In genomic region chr9:109238677-109239076, GRCh38 we compare ENCODE assay signal across 1 cellular context.
TF ChIP-seq lines count a peak whose summit lies in the region.

No MANE protein-coding gene starts in this region.

TF ChIP-seq in A549, 52 proteins besides CTCF, POLR2A, EP300 and RAD21 (continued from another document):
- no peak for TF ChIP-seq USF2 (IDR thresholded peaks at IDR 0.05)
- no peak for TF ChIP-seq MAZ (IDR thresholded peaks at IDR 0.05; ENCODE audit: borderline replicate concordance, low read depth, low read length)
- TF ChIP-seq PHF8 (IDR thresholded peaks at IDR 0.05; ENCODE audit: borderline replicate concordance, low read depth) = no peak
- no peak for TF ChIP-seq POLR2AphosphoS2 (conservative IDR thresholded peaks at IDR 0.05; ENCODE audit: low read length)
- no peak for TF ChIP-seq TP53 (CRISPR knock-in tag; IDR thresholded peaks at IDR 0.05)
- no peak for TF ChIP-seq GATA3 (IDR thresholded peaks at IDR 0.05; ENCODE audit: borderline replicate concordance)
- TF ChIP-seq NPAS2 (CRISPR knock-in tag; IDR thresholded peaks at IDR 0.05; ENCODE audit: borderline replicate concordance) = no peak
- no peak for TF ChIP-seq FOXS1 (CRISPR knock-in tag; IDR thresholded peaks at IDR 0.05)
- no peak for TF ChIP-seq KDM5A (IDR thresholded peaks at IDR 0.05)
- TF ChIP-seq ZFP36 (IDR thresholded peaks at IDR 0.05; ENCODE audit: borderline replicate concordance, partially characterized antibody) = no peak
- TF ChIP-seq FOSB (CRISPR knock-in tag; IDR thresholded peaks at IDR 0.05) = no peak
- TF ChIP-seq ATOH8 (CRISPR knock-in tag; IDR thresholded peaks at IDR 0.05; ENCODE audit: low read depth) = no peak
- no peak for TF ChIP-seq EHMT2 (IDR thresholded peaks at IDR 0.05; ENCODE audit: low read depth)
- no peak for TF ChIP-seq CHD4 (IDR thresholded peaks at IDR 0.05; ENCODE audit: borderline replicate concordance)
- no peak for TF ChIP-seq ZSCAN20 (CRISPR knock-in tag; IDR thresholded peaks at IDR 0.05)
